8 cellular contexts compared by ENCODE assay signal in the genomic region with DNA sequence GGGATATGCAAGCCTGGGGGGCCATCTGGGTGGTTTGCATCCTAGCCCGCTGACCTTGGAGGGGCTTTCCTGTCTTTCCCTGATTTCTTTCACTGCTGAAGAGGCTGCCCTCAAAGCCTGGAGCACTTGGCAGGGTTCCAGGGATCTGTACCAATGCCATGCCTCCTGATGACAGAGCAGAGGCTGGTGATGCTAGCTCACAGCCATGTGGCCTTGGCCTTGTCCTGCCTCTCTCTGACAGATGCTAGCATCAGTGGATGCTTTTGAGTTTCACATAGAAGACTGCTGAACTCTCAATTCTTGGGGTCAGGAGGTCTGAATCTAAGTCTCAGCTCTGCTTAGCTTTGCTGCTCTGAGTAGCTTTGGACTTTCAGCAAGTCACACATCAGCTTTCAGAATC. TPM values are rescaled to one million over a fixed set of nuclear protein-coding genes. Genes with fewer than 3 reads are reported as not detected.
DNase-seq lines count a peak whose midpoint lies in the region; ATAC-seq and TF ChIP-seq lines count a peak whose summit lies in the region.

No MANE protein-coding gene starts in this region.

- no peak overlapping the region for H2AFZ ChIP-seq in neuronal stem cell (ENCODE audit: low read length)

- H2BK120ac ChIP-seq in neuronal stem cell (ENCODE audit: low read depth, low read length) = no peak overlapping the region

- H3K79me1 ChIP-seq in neuronal stem cell (ENCODE audit: low read depth, low read length) = no peaks in the 10 kb centered on the region

- no peaks in the 10 kb centered on the region for H3K9me3 ChIP-seq in neuronal stem cell (replicated peaks in 1 of 2; ENCODE audit: control insufficient read depth in 2 of 2, insufficient read depth in 1 of 2, low read depth in 1 of 2, low read length in 2 of 2)

- intact Hi-C loops in Right ventricle myocardium superior (cut with DNase I) = no loop called here

- peaks cover 0 to 5% of the 10 kb centered on the region in 2 donors for H3K4me1 ChIP-seq in neuronal stem cell (ENCODE audit: control insufficient read depth in 2 of 2, insufficient read depth in 1 of 2, low read depth in 1 of 2, low read length in 2 of 2)

- H4K91ac ChIP-seq in neuronal stem cell (ENCODE audit: low read depth, low read length, poor library complexity) = no peak overlapping the region

- peak; percentile 25 for DNase-seq in GM10266 (ENCODE audit: extremely low spot score)
- DNase-seq in NCI-H2171 treated with DMSO at 0.1 percent for 48 hours (lab: John Stamatoyannopoulos, UW) = peak; percentile 81
- peak; percentile 57 for DNase-seq in Right ventricle myocardium superior
- no peak for DNase-seq in RWPE1 (ENCODE audit: low spot score)
- no peak for DNase-seq in neuronal stem cell (ENCODE audit: low spot score)
- DNase-seq in NCI-H774 (lab: John Stamatoyannopoulos, UW) = no peak
- DNase-seq in KG1 (lab: John Stamatoyannopoulos, UW) = no peak

- POLR2A ChIA-PET in RWPE1 (lab: Yijun Ruan, JAX; ENCODE audit: low non-redundant PET) = no interaction called here

- ATAC-seq in GM21576 (IDR thresholded peaks at IDR 0.05; ENCODE audit: unreplicated experiment) (peak; percentile 42), Right ventricle myocardium superior (ENCODE audit: poor library complexity) (peak; percentile 52)

- no peak overlapping the region for H3K27ac ChIP-seq in RWPE1
- no peak overlapping the region for H3K27ac ChIP-seq in neuronal stem cell (replicated peaks; ENCODE audit: low read length)

- no peak overlapping the region for H2AK5ac ChIP-seq in neuronal stem cell (ENCODE audit: low read depth, low read length)

- H3K23ac ChIP-seq in neuronal stem cell (ENCODE audit: low read depth, low read length, poor library complexity) = no peak overlapping the region

- no peak overlapping the region for H3K14ac ChIP-seq in neuronal stem cell (ENCODE audit: low read length)

- no peak overlapping the region for H2BK12ac ChIP-seq in neuronal stem cell (ENCODE audit: low read length)

- no peak overlapping the region for H2BK5ac ChIP-seq in neuronal stem cell (ENCODE audit: low read length)

- no peaks in the 10 kb centered on the region for H3K36me3 ChIP-seq in neuronal stem cell (replicated peaks in 1 of 2; ENCODE audit: control insufficient read depth in 2 of 2, insufficient read depth in 2 of 2, low read length in 2 of 2)

- no peak overlapping the region for H3K4me2 ChIP-seq in neuronal stem cell (ENCODE audit: insufficient read depth, low read length, poor library complexity, severe bottlenecking)

- H3K9ac ChIP-seq in neuronal stem cell (ENCODE audit: low read depth, low read length, poor library complexity) = no peak overlapping the region

- peaks cover 0 to 39% (median 10%) of the 10 kb centered on the region in 3 experiments for H3K27me3 ChIP-seq in neuronal stem cell (ENCODE audit: control insufficient read depth in 3 of 3, insufficient read depth in 3 of 3, low read depth in 1 of 3, low read length in 3 of 3)

- H2BK15ac ChIP-seq in neuronal stem cell (ENCODE audit: low read length) = no peak overlapping the region

- no peak overlapping the region for H3K4me3 ChIP-seq in neuronal stem cell (ENCODE audit: low read length in 2 of 2)

- H3K4ac ChIP-seq in neuronal stem cell (ENCODE audit: low read length) = no peak overlapping the region

- no CpG with 5 or more reads among the region's 1 CpG for WGBS in neuronal stem cell (ENCODE audit: extremely low coverage in 2 of 2, insufficient read length in 2 of 2, insufficient replicate concordance in 1 of 2), 2 donors

- CTCF ChIA-PET in RWPE1 (lab: Yijun Ruan, JAX) = no interaction called here

- no peak overlapping the region for H4K8ac ChIP-seq in neuronal stem cell (ENCODE audit: low read depth, low read length)

- TF ChIP-seq CTCF in GM10266 (IDR thresholded peaks at IDR 0.05; ENCODE audit: control insufficient read depth, insufficient read depth, low read depth, missing control alignments) = no peak
- TF ChIP-seq CTCF in RWPE1 (conservative IDR thresholded peaks at IDR 0.05; ENCODE audit: low read depth) = no peak

- no peak overlapping the region for H3K18ac ChIP-seq in neuronal stem cell (ENCODE audit: low read length)

RNA-seq across cellular contexts. Expression of gene RREB1, which starts 21.9 kb away (rescaled TPM):
- 34.2 TPM for total RNA-seq in Right ventricle myocardium superior
- polyA plus RNA-seq in neuronal stem cell (2013, experiment 1 of 2) = 5.7 TPM
- polyA plus RNA-seq in neuronal stem cell (2013, experiment 2 of 2) = 6.0 TPM

Comparison
In these comparisons a context has a peak if more than half of its experiments do, and no peak if none do; other contexts are left out.
1. DNase-seq: peak in GM10266 (single experiment), NCI-H2171 treated with DMSO at 0.1 percent for 48 hours (single experiment) and Right ventricle myocardium superior (single experiment); none in RWPE1 (single experiment), neuronal stem cell (single experiment), NCI-H774 (single experiment) and KG1 (single experiment).